Comparison of ENCODE assay signal across 27 cellular contexts in genomic region chr10:71820966-71821365, GRCh38.
"Had no signal": no experiment of that assay in that cellular context is flagged by ENCODE, and none has a peak within 500 bp of the region (broad histone marks: within the 10 kb centered on the region; RNA-seq: fewer than 3 reads in every experiment).

No MANE protein-coding gene starts in this region.

- H3K4me1 Mint-ChIP-seq: neural progenitor cell had no signal

- H3K27ac ChIP-seq: breast epithelium, esophagus squamous epithelium, left lung, lower lobe of right lung, neural progenitor cell, right atrium auricular region, thoracic aorta, VCaP had no signal

- H3K27me3 Mint-ChIP-seq: activated naive CD4-positive, alpha-beta T cell treated with anti-CD3 and anti-CD28 coated beads, Interleukin-2, amount 10 ng/mL, durations not matched to agents 7 days and 5 days; activated naive CD8-positive, alpha-beta T cell treated with anti-CD3 and anti-CD28 coated beads, Interleukin-2, amount 50 U/mL, for 24 hours; naive thymus-derived CD8-positive, alpha-beta T cell; T-cell had no signal

- H3K4me3 Mint-ChIP-seq: activated naive CD4-positive, alpha-beta T cell treated with anti-CD3 and anti-CD28 coated beads, Interleukin-2, amount 10 ng/mL, durations not matched to agents 7 days and 5 days; activated naive CD8-positive, alpha-beta T cell treated with anti-CD3 and anti-CD28 coated beads, Interleukin-2, amount 50 U/mL, for 24 hours; activated T-helper 1 cell treated with anti-CD3 and anti-CD28 coated beads, Interleukin-12 subunit alpha, Interleukin-12 subunit beta, Interleukin-2, Interleukin-4 antibody, amounts not matched to agents 30 ng/mL and 10 ng/mL and 1 ng/mL, durations not matched to agents 14 hours and 24 hours and 36 hours; naive thymus-derived CD8-positive, alpha-beta T cell; neural progenitor cell; T-cell had no signal

- H3K36me3 ChIP-seq: neural progenitor cell had no signal

- H3K4me3 ChIP-seq: breast epithelium, esophagus squamous epithelium, left lung, lower lobe of right lung, neural progenitor cell, right atrium auricular region, thoracic aorta had no signal

- H3K27ac Mint-ChIP-seq: activated naive CD4-positive, alpha-beta T cell treated with anti-CD3 and anti-CD28 coated beads, Interleukin-2, amount 10 ng/mL, durations not matched to agents 7 days and 5 days; activated naive CD8-positive, alpha-beta T cell treated with anti-CD3 and anti-CD28 coated beads, Interleukin-2, amount 50 U/mL, for 24 hours; activated T-helper 1 cell treated with anti-CD3 and anti-CD28 coated beads, Interleukin-12 subunit alpha, Interleukin-12 subunit beta, Interleukin-2, Interleukin-4 antibody, amounts not matched to agents 30 ng/mL and 10 ng/mL and 1 ng/mL, durations not matched to agents 14 hours and 24 hours and 36 hours had no signal

- DNase-seq: activated CD4-positive, alpha-beta T cell treated with anti-CD3 and anti-CD28 coated beads for 4 hours; activated CD4-positive, alpha-beta T cell treated with anti-CD3 and anti-CD28 coated beads, Interleukin-2, amount 50 U/mL, for 4 hours; activated gamma-delta T cell; activated naive CD4-positive, alpha-beta T cell treated with anti-CD3 and anti-CD28 coated beads, Interleukin-2, amount 10 ng/mL, durations not matched to agents 7 days and 5 days; activated naive CD8-positive, alpha-beta T cell treated with anti-CD3 and anti-CD28 coated beads, Interleukin-2, amount 50 U/mL, for 24 hours; amygdala; central memory CD4-positive, alpha-beta T cell; dermis blood vessel endothelial cell; effector CD4-positive, alpha-beta T cell; esophagus squamous epithelium; left lung; lower lobe of right lung; mesenchymal stem cell; naive thymus-derived CD8-positive, alpha-beta T cell; stimulated activated naive CD4-positive, alpha-beta T cell; T-cell; T-helper 9 cell; trophoblast cell had no signal

- ATAC-seq: activated naive CD8-positive, alpha-beta T cell treated with anti-CD3 and anti-CD28 coated beads, Interleukin-2, amount 50 U/mL, for 24 hours; left lung; lower lobe of right lung; naive thymus-derived CD8-positive, alpha-beta T cell; T-cell had no signal

- H3K27me3 ChIP-seq: breast epithelium, esophagus squamous epithelium, left lung, neural progenitor cell, right atrium auricular region had no signal

- FAIRE-seq: frontal cortex, TTC549, urothelium cell line had no signal

- H3K9me3 ChIP-seq: breast epithelium, esophagus squamous epithelium, left lung, lower lobe of right lung, right atrium auricular region, thoracic aorta had no signal

- H3K4me1 ChIP-seq: breast epithelium, neural progenitor cell had no signal

- H3K9me3 Mint-ChIP-seq: activated naive CD4-positive, alpha-beta T cell treated with anti-CD3 and anti-CD28 coated beads, Interleukin-2, amount 10 ng/mL, durations not matched to agents 7 days and 5 days; activated naive CD8-positive, alpha-beta T cell treated with anti-CD3 and anti-CD28 coated beads, Interleukin-2, amount 50 U/mL, for 24 hours; activated T-helper 1 cell treated with anti-CD3 and anti-CD28 coated beads, Interleukin-12 subunit alpha, Interleukin-12 subunit beta, Interleukin-2, Interleukin-4 antibody, amounts not matched to agents 30 ng/mL and 10 ng/mL and 1 ng/mL, durations not matched to agents 14 hours and 24 hours and 36 hours; naive thymus-derived CD8-positive, alpha-beta T cell; neural progenitor cell; T-cell had no signal
